Comparison of ENCODE assay signal across 18 cellular contexts in genomic region chr1:63714482-63714760, GRCh38. TPM values are rescaled to one million over a fixed set of nuclear protein-coding genes. Genes with fewer than 3 reads are reported as not detected.
A peak's percentile ranks its signal among the peaks of the same experiment; 100 is the strongest.
DNase-seq lines count a peak whose midpoint lies in the region; ATAC-seq, FAIRE-seq and TF ChIP-seq lines count a peak whose summit lies in the region.
"Had no signal": no experiment of that assay in that cellular context is flagged by ENCODE, and none has a peak within 500 bp of the region (broad histone marks: within the 10 kb centered on the region; RNA-seq: fewer than 3 reads in every experiment).

No MANE protein-coding gene starts in this region.

- H3K27me3 Mint-ChIP-seq in chondrocyte (ENCODE audit: low read depth) (no peaks in the 10 kb centered on the region), osteocyte (ENCODE audit: unreplicated experiment) (peaks cover 6% of the 10 kb centered on the region)

- H3K4me3 ChIP-seq in MM.1S (ENCODE audit: low read length) (no peak overlapping the region), kidney (ENCODE audit: low read length in 2 of 2) (no peak overlapping the region)

- intact Hi-C loops in kidney (cut with DNase I), result no loop called here

- H3K79me2 ChIP-seq in MM.1S (ENCODE audit: low read length), result no peaks in the 10 kb centered on the region

- H3K4me1 Mint-ChIP-seq in chondrocyte (ENCODE audit: low read depth) (peaks cover 26% of the 10 kb centered on the region), osteocyte (ENCODE audit: unreplicated experiment) (peaks cover 17% of the 10 kb centered on the region)
- H3K4me1 Mint-ChIP-seq: CD8-positive, alpha-beta memory T cell had no signal

- H3K36me3 ChIP-seq in MM.1S (replicated peaks; ENCODE audit: insufficient read depth, low read length) (no peaks in the 10 kb centered on the region), kidney (ENCODE audit: control insufficient read depth in 1 of 2, insufficient read depth in 2 of 2, low read length in 2 of 2) (no peaks in the 10 kb centered on the region)

- peak; percentile 23 for ATAC-seq in GM21390 (IDR thresholded peaks at IDR 0.05; ENCODE audit: unreplicated experiment)
- ATAC-seq: HepG2 had no signal

- H3K4me1 ChIP-seq in MM.1S (ENCODE audit: low read length) (peaks cover 46% of the 10 kb centered on the region), kidney (ENCODE audit: control insufficient read depth in 1 of 2, insufficient read depth in 1 of 2, low read depth in 1 of 2, low read length in 2 of 2) (peaks cover 6 to 9% of the 10 kb centered on the region in 2 donors)

- peak overlapping the region; percentile 34; the same call in 1 of the 2 replicates for H3K4me2 ChIP-seq in MM.1S (ENCODE audit: low read depth, low read length)

- H2AFZ ChIP-seq in MM.1S (ENCODE audit: low read length), result 0 out of 2 replicates have a peak overlapping the region, but pooled peaks have one; percentile 16

- DNase-seq in MM.1S (no peak), chondrocyte (ENCODE audit: low spot score) (no peak), osteocyte (ENCODE audit: extremely low spot score, unreplicated experiment) (no peak), NCI-H187 (lab: John Stamatoyannopoulos, UW) (no peak), AML-193 (lab: John Stamatoyannopoulos, UW) (no peak), kidney (no peak)
- no peak for DNase-seq in activated CD4-positive, alpha-beta T cell treated with anti-CD3 and anti-CD28 coated beads for 1 hour
- DNase-seq: CD8-positive, alpha-beta memory T cell; GOT3; Kasumi-1; NCI-H187 treated with DMSO at 0.1 percent for 48 hours; NCI-H2171; NCI-H748 treated with DMSO at 0.1 percent for 48 hours; SHP77 treated with DMSO at 0.1 percent for 48 hours; T-helper 1 cell had no signal

- no peak for TF ChIP-seq CTCF in MM.1S (IDR thresholded peaks at IDR 0.05; ENCODE audit: low read length)
- TF ChIP-seq CTCF in chondrocyte (IDR thresholded peaks at IDR 0.05), result no peak
- no peak for TF ChIP-seq CTCF in osteocyte (IDR thresholded peaks at IDR 0.05)
- TF ChIP-seq CTCF in kidney (IDR thresholded peaks at IDR 0.05; ENCODE audit: borderline replicate concordance, extremely low read depth, insufficient read depth), result no peak

- H3K9me3 Mint-ChIP-seq in chondrocyte (ENCODE audit: low read depth) (no peaks in the 10 kb centered on the region), osteocyte (ENCODE audit: unreplicated experiment) (no peaks in the 10 kb centered on the region)
- H3K9me3 Mint-ChIP-seq: CD8-positive, alpha-beta memory T cell had no signal

- H3K9me2 ChIP-seq in MM.1S (replicated peaks; ENCODE audit: insufficient read depth, low read length), result no peaks in the 10 kb centered on the region

- no peaks in the 10 kb centered on the region for H3K27me3 ChIP-seq in MM.1S (replicated peaks; ENCODE audit: insufficient read depth, low read length)

- H3K9ac ChIP-seq in MM.1S (ENCODE audit: low read length) (no peak overlapping the region), kidney (ENCODE audit: low read length in 2 of 2) (no peak overlapping the region)

- H3K27ac ChIP-seq in MM.1S (ENCODE audit: low read length) (no peak overlapping the region; the same call in 1 of the 2 replicates), kidney (ENCODE audit: low read depth in 2 of 2, low read length in 2 of 2) (no peak overlapping the region)

- no peak for FAIRE-seq in kidney (lab: Jason Lieb, UNC)
- FAIRE-seq: G401.6, HepG2 had no signal

- H3K27ac Mint-ChIP-seq in chondrocyte (ENCODE audit: unreplicated experiment) (peak overlapping the region; percentile 79), osteocyte (ENCODE audit: unreplicated experiment) (peak overlapping the region; percentile 56)
- H3K27ac Mint-ChIP-seq: CD8-positive, alpha-beta memory T cell had no signal

- H3K36me3 Mint-ChIP-seq in chondrocyte (ENCODE audit: low read depth) (no peaks in the 10 kb centered on the region), osteocyte (ENCODE audit: unreplicated experiment) (no peaks in the 10 kb centered on the region)
- H3K36me3 Mint-ChIP-seq: CD8-positive, alpha-beta memory T cell had no signal

- H3K4me3 Mint-ChIP-seq in chondrocyte (ENCODE audit: unreplicated experiment), result no peak overlapping the region
- H3K4me3 Mint-ChIP-seq in osteocyte (ENCODE audit: unreplicated experiment), result no peak overlapping the region
- H3K4me3 Mint-ChIP-seq: CD8-positive, alpha-beta memory T cell had no signal

- peaks cover 28% of the 10 kb centered on the region for H3F3A ChIP-seq in MM.1S (ENCODE audit: insufficient read depth, low read length)

- H4K20me1 ChIP-seq in MM.1S (ENCODE audit: insufficient read depth, low read length), result no peaks in the 10 kb centered on the region

- H3K9me3 ChIP-seq in MM.1S (replicated peaks; ENCODE audit: insufficient read depth, low read length) (no peaks in the 10 kb centered on the region), kidney (ENCODE audit: control insufficient read depth in 1 of 2, low read length in 2 of 2) (no peaks in the 10 kb centered on the region)

RNA-seq across cellular contexts. Expression of gene ROR1, which starts 59.4 kb away (rescaled TPM):
- total RNA-seq in chondrocyte, result 75.2 to 131 TPM (median 123 TPM) in 3 replicates
- 20.6 and 21.8 TPM in 2 replicates for total RNA-seq in osteocyte
- 8.0 TPM for total RNA-seq in kidney
- polyA plus RNA-seq in kidney (ENCODE audit: insufficient read depth, low read depth, low replicate concordance), result 0.77 TPM
- total RNA-seq: CD8-positive, alpha-beta memory T cell had no signal
- polyA plus RNA-seq: CD8-positive, alpha-beta memory T cell had no signal
